Comparison of ENCODE assay signal across 9 cellular contexts in genomic region chr5:14447958-14448881, GRCh38.
A peak's percentile ranks its signal among the peaks of the same experiment; 100 is the strongest.
DNase-seq lines count a peak whose midpoint lies in the region; TF ChIP-seq lines count a peak whose summit lies in the region.
"Had no signal": no experiment of that assay in that cellular context is flagged by ENCODE, and none has a peak within 500 bp of the region (broad histone marks: within the 10 kb centered on the region; RNA-seq: fewer than 3 reads in every experiment).

No MANE protein-coding gene starts in this region.

- peaks cover 3 to 7% of the 10 kb centered on the region in 2 donors for H3K27me3 Mint-ChIP-seq in CD4-positive, alpha-beta memory T cell
- H3K27me3 Mint-ChIP-seq in MCF 10A (ENCODE audit: insufficient read depth, unreplicated experiment), result no peaks in the 10 kb centered on the region

- H3K4me1 Mint-ChIP-seq in CD4-positive, alpha-beta memory T cell, result peaks cover 2 to 11% (median 6%) of the 10 kb centered on the region in 4 donors
- peaks cover 4% of the 10 kb centered on the region for H3K4me1 Mint-ChIP-seq in MCF 10A (ENCODE audit: insufficient read depth, unreplicated experiment)

- no peaks in the 10 kb centered on the region for H3K9me3 ChIP-seq in spleen
- no peaks in the 10 kb centered on the region for H3K9me3 ChIP-seq in CD4-positive, alpha-beta memory T cell (ENCODE audit: control insufficient read depth in 1 of 2, low read length in 2 of 2)

- DNase-seq in DMS 273 (lab: John Stamatoyannopoulos, UW; ENCODE audit: unreplicated experiment) (peak; percentile 70), DMS 273 treated with DMSO at 0.1 percent for 48 hours (lab: John Stamatoyannopoulos, UW) (no peak), M059J (ENCODE audit: low read depth) (peak; percentile 65), fibroblast of mammary gland (ENCODE audit: low read depth) (peak; percentile 75), spleen (no peak), MCF 10A (ENCODE audit: unreplicated experiment) (no peak)
- no peak for DNase-seq in CD4-positive, alpha-beta memory T cell
- DNase-seq in stimulated activated CD4-positive, alpha-beta T cell treated with anti-CD3 and anti-CD28 coated beads, Interleukin-1b, Interleukin-23, amount 100 ng/mL, for 48 hours, result no peak

- no peak for TF ChIP-seq CTCF in fibroblast of mammary gland (conservative IDR thresholded peaks at IDR 0.05; ENCODE audit: control insufficient read depth, insufficient read depth, low read depth, low read length)
- no peak for TF ChIP-seq CTCF in spleen (IDR thresholded peaks at IDR 0.05 in 8 of 11, conservative IDR thresholded peaks at IDR 0.05 in 3 of 11)
- no peak for TF ChIP-seq CTCF in MCF 10A (IDR thresholded peaks at IDR 0.05; ENCODE audit: unreplicated experiment)

- H3K27ac ChIP-seq in spleen, result peak overlapping the region; percentile 21 to 74 (median 64)
- no peak overlapping the region for H3K27ac ChIP-seq in CD4-positive, alpha-beta memory T cell (ENCODE audit: low read depth, low read length)
- H3K27ac ChIP-seq: 22Rv1 had no signal

- intact Hi-C loops in spleen (cut with DNase I; ENCODE audit: low total_unique reads), result no loop called here
- intact Hi-C loops in CD4-positive, alpha-beta memory T cell (cut with micrococcal nuclease), result no loop called here
- intact Hi-C loops in MCF 10A (cut with micrococcal nuclease), result no loop called here

- no TSS peak for BruUV-seq in MCF 10A (replicated peaks; lab: Mats Ljungman, UMichigan)

- no peaks in the 10 kb centered on the region for H3K9me3 Mint-ChIP-seq in CD4-positive, alpha-beta memory T cell
- no peaks in the 10 kb centered on the region for H3K9me3 Mint-ChIP-seq in MCF 10A (ENCODE audit: unreplicated experiment)

- CTCF ChIA-PET in CD4-positive, alpha-beta memory T cell (lab: Charles Lee; ENCODE audit: partially characterized antibody), result no interaction called here
- CTCF ChIA-PET in MCF 10A (lab: Yijun Ruan, JAX), result interaction anchor here (0.6 to 1.5 kb wide), 2 partner anchors 116 to 199 kb away, joined by 3 to 4 read pairs; no protein-coding TSS in a partner anchor

- peaks cover 0 to 60% (median 37%) of the 10 kb centered on the region in 6 donors for H3K4me1 ChIP-seq in spleen
- no peaks in the 10 kb centered on the region for H3K4me1 ChIP-seq in CD4-positive, alpha-beta memory T cell (ENCODE audit: insufficient read depth, low read length)

- H3K36me3 ChIP-seq in spleen, result peaks cover 0 to 30% (median 0%) of the 10 kb centered on the region in 6 donors
- H3K36me3 ChIP-seq in CD4-positive, alpha-beta memory T cell (ENCODE audit: insufficient read depth, low read length), result no peaks in the 10 kb centered on the region

- POLR2A ChIA-PET in CD4-positive, alpha-beta memory T cell (lab: Charles Lee; ENCODE audit: partially characterized antibody), result no interaction called here
- POLR2A ChIA-PET in MCF 10A (lab: Yijun Ruan, JAX), result interaction anchor here (1.0 kb wide), 1 partner anchor 28 kb away, joined by 3 read pairs; no protein-coding TSS in a partner anchor

- H3K27ac Mint-ChIP-seq in CD4-positive, alpha-beta memory T cell, result peak overlapping the region in 1 of 7 donors; percentile 3
- H3K27ac Mint-ChIP-seq in MCF 10A (ENCODE audit: low read depth, unreplicated experiment), result no peak overlapping the region

- TF ChIP-seq POLR2A in spleen (IDR thresholded peaks at IDR 0.05), result no peak

- H3K27me3 ChIP-seq in spleen (replicated peaks in 1 of 7), result no peaks in the 10 kb centered on the region
- H3K27me3 ChIP-seq in CD4-positive, alpha-beta memory T cell (ENCODE audit: insufficient read depth, low read length), result no peaks in the 10 kb centered on the region

- 60 to 71% (median 66%) methylated on average over 13 to 17 of the region's 17 CpGs for WGBS in spleen, 5 donors

- no peaks in the 10 kb centered on the region for H3K36me3 Mint-ChIP-seq in CD4-positive, alpha-beta memory T cell
- H3K36me3 Mint-ChIP-seq in MCF 10A (ENCODE audit: insufficient read depth, unreplicated experiment), result peaks cover 16% of the 10 kb centered on the region

- H3K4me3 Mint-ChIP-seq in CD4-positive, alpha-beta memory T cell, result no peak overlapping the region
- H3K4me3 Mint-ChIP-seq in MCF 10A (ENCODE audit: unreplicated experiment), result no peak overlapping the region

- H3K4me3 ChIP-seq in fibroblast of mammary gland (ENCODE audit: control insufficient read depth, low read depth, low read length) (no peak overlapping the region), spleen (no peak overlapping the region)
- no peak overlapping the region for H3K4me3 ChIP-seq in CD4-positive, alpha-beta memory T cell (ENCODE audit: low read length in 2 of 2)

Comparison
In these comparisons a context has a peak if more than half of its experiments do, and no peak if none do; other contexts are left out.
1. DNase-seq: peak in DMS 273 (single experiment), M059J (single experiment) and fibroblast of mammary gland (single experiment); none in DMS 273 treated with DMSO at 0.1 percent for 48 hours (single experiment), spleen (single experiment), CD4-positive, alpha-beta memory T cell (0 of 5), MCF 10A (single experiment) and stimulated activated CD4-positive, alpha-beta T cell treated with anti-CD3 and anti-CD28 coated beads, Interleukin-1b, Interleukin-23, amount 100 ng/mL, for 48 hours (single experiment).